In the genomic region with DNA sequence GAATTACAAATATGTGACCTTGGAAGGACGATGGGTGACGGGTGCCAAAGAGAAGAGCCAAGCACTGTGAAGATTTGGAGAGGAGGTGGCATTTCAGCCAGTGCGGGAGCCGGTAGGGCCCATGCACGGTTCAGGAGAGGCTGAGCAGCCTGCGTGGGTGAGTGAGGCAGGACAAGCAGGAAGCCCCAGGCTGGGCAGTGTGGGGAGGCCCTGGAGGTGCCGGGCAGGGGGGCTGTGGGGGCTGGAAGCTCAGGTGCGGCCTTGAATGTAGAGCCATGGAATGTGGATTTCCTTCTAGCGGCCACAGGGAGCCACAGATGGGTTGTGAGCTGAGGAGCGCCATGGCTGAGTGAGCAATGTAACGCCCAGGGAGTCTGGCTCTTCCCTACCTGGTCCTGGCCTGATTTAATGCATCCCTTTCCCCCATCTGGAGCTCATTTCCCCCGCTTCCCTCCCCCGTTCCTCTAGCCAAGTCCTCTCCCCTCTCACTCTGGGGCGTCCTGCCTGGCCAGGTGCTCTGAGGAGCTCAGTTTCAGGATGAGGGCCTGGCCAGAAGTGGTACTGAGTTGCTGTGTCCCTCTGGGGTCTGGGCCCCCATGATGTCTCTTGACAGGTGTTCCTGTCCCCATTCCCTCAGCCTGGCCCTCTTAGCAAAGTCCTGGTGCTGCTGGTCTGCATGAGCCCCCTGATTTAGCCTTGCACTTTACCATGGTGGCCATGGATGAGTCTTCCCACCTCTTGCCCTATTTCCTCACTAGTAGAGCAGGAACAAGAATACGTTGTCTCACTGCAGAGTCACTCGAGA, we compare ENCODE assay signal across 26 cellular contexts. TPM values are rescaled to one million over a fixed set of nuclear protein-coding genes. Genes with fewer than 3 reads are reported as not detected.
A peak's percentile ranks its signal among the peaks of the same experiment; 100 is the strongest.
DNase-seq lines count a peak whose midpoint lies in the region; ATAC-seq, FAIRE-seq and TF ChIP-seq lines count a peak whose summit lies in the region.
"Had no signal": no experiment of that assay in that cellular context is flagged by ENCODE, and none has a peak within 500 bp of the region (broad histone marks: within the 10 kb centered on the region; RNA-seq: fewer than 3 reads in every experiment).

No MANE protein-coding gene starts in this region.

- H3K27ac Mint-ChIP-seq in WTC11 (peak overlapping the region; percentile 68; the same call in 1 of the 2 replicates), memory B cell (peak overlapping the region; percentile 6)
- H3K27ac Mint-ChIP-seq: activated naive CD8-positive, alpha-beta T cell; activated T-cell treated with anti-CD3 and anti-CD28 coated beads, Interleukin-2, amount 50 U/mL, for 72 hours had no signal

- H3K27me3 Mint-ChIP-seq in WTC11 (ENCODE audit: low read depth), result no peaks in the 10 kb centered on the region
- no peaks in the 10 kb centered on the region for H3K27me3 Mint-ChIP-seq in memory B cell
- H3K27me3 Mint-ChIP-seq in activated T-cell treated with anti-CD3 and anti-CD28 coated beads, Interleukin-2, amount 50 U/mL, for 4 hours (ENCODE audit: low read depth), result peaks cover 7% of the 10 kb centered on the region
- H3K27me3 Mint-ChIP-seq: activated naive CD8-positive, alpha-beta T cell had no signal

- DNase-seq in left cardiac atrium (peak; percentile 3), cardiac septum (ENCODE audit: low spot score) (no peak), WTC11 (ENCODE audit: low spot score) (no peak), memory B cell (ENCODE audit: low spot score in 2 of 2) (no peak), SK-N-DZ (ENCODE audit: low spot score) (no peak), urothelium cell line (ENCODE audit: low spot score) (no peak)
- no peak for DNase-seq in activated T-cell treated with anti-CD3 and anti-CD28 coated beads, Interleukin-2, amount 50 U/mL, for 4 hours
- no peak for DNase-seq in activated CD4-positive, alpha-beta T cell treated with anti-CD3 and anti-CD28 coated beads for 48 hours
- DNase-seq: activated CD4-positive, alpha-beta T cell treated with anti-CD3 and anti-CD28 coated beads for 1 hour; activated T-cell treated with anti-CD3 and anti-CD28 coated beads, Interleukin-2, amount 50 U/mL, for 72 hours; colonic mucosa; DMS79; glutamatergic neuron; NCI-H1092; NCI-H2029 treated with DMSO at 0.1 percent for 48 hours; NCI-H446 treated with DMSO at 0.1 percent for 48 hours; RPMI8226; stimulated activated CD4-positive, alpha-beta T cell treated with anti-CD3 and anti-CD28 coated beads, Interleukin-12 subunit alpha, Interleukin-12 subunit beta, amount 100 ng/mL, for 4 hours; stimulated activated CD8-positive, alpha-beta memory T cell treated with anti-CD3 and anti-CD28 coated beads, Interleukin-4, amount 100 ng/mL, for 48 hours; T-helper 9 cell had no signal

- no peak for FAIRE-seq in urothelium cell line (lab: Jason Lieb, UNC)
- FAIRE-seq: endometrium, HTR-8/SVneo had no signal

- H3K4me1 Mint-ChIP-seq in WTC11, result peaks cover 21% of the 10 kb centered on the region
- peaks cover 39% of the 10 kb centered on the region for H3K4me1 Mint-ChIP-seq in memory B cell
- peaks cover 11% of the 10 kb centered on the region for H3K4me1 Mint-ChIP-seq in activated T-cell treated with anti-CD3 and anti-CD28 coated beads, Interleukin-2, amount 50 U/mL, for 4 hours (ENCODE audit: low read depth)

- intact Hi-C loops in left cardiac atrium (cut with DNase I) (no loop called here), cardiac septum (cut with DNase I) (no loop called here)

- ATAC-seq in left cardiac atrium (no peak), WTC11 (peak; percentile 36), memory B cell (ENCODE audit: low read depth) (no peak)
- ATAC-seq in activated T-cell treated with anti-CD3 and anti-CD28 coated beads, Interleukin-2, amount 50 U/mL, for 4 hours, result no peak
- ATAC-seq: activated T-cell treated with anti-CD3 and anti-CD28 coated beads, Interleukin-2, amount 50 U/mL, for 72 hours; body of pancreas; HCT116 had no signal

- no peak for TF ChIP-seq CTCF in WTC11 (IDR thresholded peaks at IDR 0.05)

- H3K36me3 Mint-ChIP-seq in WTC11, result no peaks in the 10 kb centered on the region
- no peaks in the 10 kb centered on the region for H3K36me3 Mint-ChIP-seq in memory B cell
- H3K36me3 Mint-ChIP-seq in activated T-cell treated with anti-CD3 and anti-CD28 coated beads, Interleukin-2, amount 50 U/mL, for 4 hours (ENCODE audit: insufficient read depth), result no peaks in the 10 kb centered on the region
- H3K36me3 Mint-ChIP-seq: activated naive CD8-positive, alpha-beta T cell; CD8-positive, alpha-beta memory T cell had no signal

- CTCF ChIA-PET in WTC11 (lab: Charles Lee), result interaction anchor here (0.6 to 1.2 kb wide), 2 partner anchors 9 to 23 kb away, joined by 3 to 5 read pairs; no protein-coding TSS in a partner anchor

- H3K4me3 Mint-ChIP-seq in WTC11 (no peak overlapping the region), memory B cell (no peak overlapping the region)
- no peak overlapping the region for H3K4me3 Mint-ChIP-seq in activated T-cell treated with anti-CD3 and anti-CD28 coated beads, Interleukin-2, amount 50 U/mL, for 4 hours
- H3K4me3 Mint-ChIP-seq: activated naive CD8-positive, alpha-beta T cell; activated T-cell treated with anti-CD3 and anti-CD28 coated beads, Interleukin-2, amount 50 U/mL, for 72 hours; CD8-positive, alpha-beta memory T cell had no signal

- POLR2A ChIA-PET in WTC11 (lab: Charles Lee), result no interaction called here

- H3K9me3 Mint-ChIP-seq in WTC11 (no peaks in the 10 kb centered on the region), memory B cell (no peaks in the 10 kb centered on the region)
- H3K9me3 Mint-ChIP-seq in activated T-cell treated with anti-CD3 and anti-CD28 coated beads, Interleukin-2, amount 50 U/mL, for 4 hours, result no peaks in the 10 kb centered on the region
- H3K9me3 Mint-ChIP-seq: activated T-cell treated with anti-CD3 and anti-CD28 coated beads, Interleukin-2, amount 50 U/mL, for 72 hours; CD8-positive, alpha-beta memory T cell had no signal

TF ChIP-seq in WTC11, 78 proteins besides CTCF, POLR2A, EP300 and RAD21:
- TF ChIP-seq RELA (CRISPR knock-in tag; IDR thresholded peaks at IDR 0.05; ENCODE audit: borderline replicate concordance) (no peak), ZNF121 (CRISPR knock-in tag; IDR thresholded peaks at IDR 0.05) (0 out of 2 replicates have a peak, but pooled peaks have one; percentile 17), FOXP1 (CRISPR knock-in tag; IDR thresholded peaks at IDR 0.05; ENCODE audit: borderline replicate concordance) (0 out of 2 replicates have a peak, but pooled peaks have one; percentile 31), CBFB (CRISPR knock-in tag; IDR thresholded peaks at IDR 0.05; ENCODE audit: low read depth) (no peak)
- TF ChIP-seq, protein P1, sequence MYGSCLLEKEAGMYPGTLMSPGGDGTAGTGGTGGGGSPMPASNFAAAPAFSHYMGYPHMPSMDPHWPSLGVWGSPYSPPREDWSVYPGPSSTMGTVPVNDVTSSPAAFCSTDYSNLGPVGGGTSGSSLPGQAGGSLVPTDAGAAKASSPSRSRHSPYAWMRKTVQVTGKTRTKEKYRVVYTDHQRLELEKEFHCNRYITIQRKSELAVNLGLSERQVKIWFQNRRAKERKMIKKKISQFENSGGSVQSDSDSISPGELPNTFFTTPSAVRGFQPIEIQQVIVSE (CRISPR knock-in tag; IDR thresholded peaks at IDR 0.05; ENCODE audit: borderline replicate concordance), result no peak

RNA-seq across cellular contexts. Expression of a gene that starts 41.8 kb away (rescaled TPM):
- total RNA-seq in left cardiac atrium, result 10 to 100 TPM; 58.8 to 73.7 TPM
- 59.7 TPM for total RNA-seq in cardiac septum
- total RNA-seq in WTC11 (2021), result 35.0 to 37.2 TPM (median 36.4 TPM) in 3 replicates
- 10 to 100 TPM; 17.1 to 24.8 (median 19.4) TPM for total RNA-seq in activated T-cell treated with anti-CD3 and anti-CD28 coated beads, Interleukin-2, amount 50 U/mL, for 4 hours
- 13.8 and 17.7 TPM in 2 replicates for polyA plus RNA-seq in SK-N-DZ (2014; cell fraction: cytosol; rRNA removed)
- 18.1 and 36.8 TPM in 2 replicates for polyA plus RNA-seq in SK-N-DZ (2014; cell fraction: nucleus; rRNA removed)
